Comparison of ENCODE assay signal across 21 cellular contexts in genomic region chr7:133753513-133753912, GRCh38.
A peak's percentile ranks its signal among the peaks of the same experiment; 100 is the strongest.
DNase-seq lines count a peak whose midpoint lies in the region; ATAC-seq and TF ChIP-seq lines count a peak whose summit lies in the region.
"Had no signal": no experiment of that assay in that cellular context is flagged by ENCODE, and none has a peak within 500 bp of the region (broad histone marks: within the 10 kb centered on the region; RNA-seq: fewer than 3 reads in every experiment).

No MANE protein-coding gene starts in this region.

- H3K9me3 Mint-ChIP-seq in WTC11 (no peaks in the 10 kb centered on the region), neural crest cell (no peaks in the 10 kb centered on the region)
- H3K9me3 Mint-ChIP-seq in T-helper 2 cell treated with Interferon-gamma antibody and Interleukin-4, amounts not matched to agents 5 μg/mL and 100 μg/mL, for 36 hours = no peaks in the 10 kb centered on the region
- H3K9me3 Mint-ChIP-seq: CD14-positive monocyte had no signal

- no peak for TF ChIP-seq RAD21 in Ishikawa (IDR thresholded peaks at IDR 0.05; ENCODE audit: low read depth)

- ATAC-seq in WTC11 = peak; percentile 22; the same call in 1 of the 2 replicates
- ATAC-seq: HCT116 had no signal

- no peaks in the 10 kb centered on the region for H3K36me3 Mint-ChIP-seq in WTC11
- no peaks in the 10 kb centered on the region for H3K36me3 Mint-ChIP-seq in neural crest cell (ENCODE audit: low read depth)
- peaks cover 2% of the 10 kb centered on the region for H3K36me3 Mint-ChIP-seq in T-helper 2 cell treated with Interferon-gamma antibody and Interleukin-4, amounts not matched to agents 5 μg/mL and 100 μg/mL, for 36 hours (ENCODE audit: low read depth)

- no peaks in the 10 kb centered on the region; the same call in 1 of the 2 replicates for H4K20me1 ChIP-seq in Karpas-422 (ENCODE audit: insufficient read depth, low read depth, low read length)

- no peak overlapping the region for H2AFZ ChIP-seq in Karpas-422 (ENCODE audit: low read length)

- TF ChIP-seq CTCF in WTC11 (IDR thresholded peaks at IDR 0.05) (no peak), neural crest cell (conservative IDR thresholded peaks at IDR 0.05) (no peak)

- TF ChIP-seq EP300 in Ishikawa (IDR thresholded peaks at IDR 0.05; ENCODE audit: borderline replicate concordance) = no peak

- H3K27ac ChIP-seq in Karpas-422 (ENCODE audit: low read length) = no peak overlapping the region
- H3K27ac ChIP-seq: HL-60, SJCRH30 had no signal

- POLR2A ChIA-PET in WTC11 (lab: Charles Lee) = no interaction called here

- H3K4me1 ChIP-seq in Karpas-422 (ENCODE audit: low read length) = no peaks in the 10 kb centered on the region
- H3K4me1 ChIP-seq: SJCRH30 had no signal

- H3K4me2 ChIP-seq in Karpas-422 (ENCODE audit: low read depth, low read length, poor library complexity, severe bottlenecking) = no peak overlapping the region

- no peaks in the 10 kb centered on the region for H3K9me3 ChIP-seq in Karpas-422 (ENCODE audit: low read length)
- H3K9me3 ChIP-seq: SJCRH30 had no signal

- no peak for DNase-seq in WTC11 (ENCODE audit: low spot score)
- DNase-seq in glomerular visceral epithelial cell (ENCODE audit: extremely low spot score) = peak; percentile 1
- no peak for DNase-seq in neural crest cell (ENCODE audit: low read depth, low spot score)
- no peak for DNase-seq in Karpas-422
- DNase-seq in DMS 273 (lab: John Stamatoyannopoulos, UW; ENCODE audit: unreplicated experiment) = no peak
- no peak for DNase-seq in T-helper 2 cell treated with Interferon-gamma antibody and Interleukin-4, amounts not matched to agents 5 μg/mL and 100 μg/mL, for 36 hours (ENCODE audit: low spot score)
- no peak for DNase-seq in NCI-H526 treated with DMSO at 0.1 percent for 48 hours (lab: John Stamatoyannopoulos, UW)
- DNase-seq: ACHN; AML-193; DMS153; EL; MV-4-11; NCI-H187 treated with DMSO at 0.1 percent for 48 hours; NCI-H69; NK-92 treated with Interleukin-12 subunit alpha and Interleukin-12 subunit beta, amount 100 ng/mL, for 24 hours; RPMI8226; SJCRH30 had no signal

- H3K36me3 ChIP-seq in Karpas-422 (ENCODE audit: insufficient read depth, low read length) = no peaks in the 10 kb centered on the region
- H3K36me3 ChIP-seq: SJCRH30 had no signal

- no peak overlapping the region for H3K9ac ChIP-seq in Karpas-422 (ENCODE audit: low read length)

- H3K79me2 ChIP-seq in Karpas-422 (ENCODE audit: low read length) = no peaks in the 10 kb centered on the region

- H3K4me3 Mint-ChIP-seq in WTC11 (no peak overlapping the region), neural crest cell (no peak overlapping the region)
- no peak overlapping the region for H3K4me3 Mint-ChIP-seq in T-helper 2 cell treated with Interferon-gamma antibody and Interleukin-4, amounts not matched to agents 5 μg/mL and 100 μg/mL, for 36 hours
- H3K4me3 Mint-ChIP-seq: CD14-positive monocyte had no signal

- no peak overlapping the region for H3K4me3 ChIP-seq in Karpas-422 (ENCODE audit: low read length)
- H3K4me3 ChIP-seq: SJCRH30 had no signal

- CTCF ChIA-PET in WTC11 (lab: Charles Lee) = no interaction called here

- no peaks in the 10 kb centered on the region for H3K27me3 Mint-ChIP-seq in WTC11 (ENCODE audit: low read depth)
- H3K27me3 Mint-ChIP-seq in neural crest cell (ENCODE audit: low read depth) = no peaks in the 10 kb centered on the region
- H3K27me3 Mint-ChIP-seq in T-helper 2 cell treated with Interferon-gamma antibody and Interleukin-4, amounts not matched to agents 5 μg/mL and 100 μg/mL, for 36 hours (ENCODE audit: low read depth) = no peaks in the 10 kb centered on the region

- H3K4me1 Mint-ChIP-seq in WTC11 = peaks cover 28% of the 10 kb centered on the region
- no peaks in the 10 kb centered on the region for H3K4me1 Mint-ChIP-seq in neural crest cell
- no peaks in the 10 kb centered on the region for H3K4me1 Mint-ChIP-seq in T-helper 2 cell treated with Interferon-gamma antibody and Interleukin-4, amounts not matched to agents 5 μg/mL and 100 μg/mL, for 36 hours (ENCODE audit: low read depth)
- H3K4me1 Mint-ChIP-seq: CD14-positive monocyte had no signal

- H3K9me2 ChIP-seq in Karpas-422 (replicated peaks; ENCODE audit: insufficient read depth, low read length) = no peaks in the 10 kb centered on the region

- H3K27ac Mint-ChIP-seq in WTC11 (peak overlapping the region; percentile 69; the same call in 1 of the 2 replicates), neural crest cell (ENCODE audit: unreplicated experiment) (peak overlapping the region; percentile 16)
- no peak overlapping the region for H3K27ac Mint-ChIP-seq in T-helper 2 cell treated with Interferon-gamma antibody and Interleukin-4, amounts not matched to agents 5 μg/mL and 100 μg/mL, for 36 hours

- H3K27me3 ChIP-seq in Karpas-422 (ENCODE audit: low read length) = no peaks in the 10 kb centered on the region
- H3K27me3 ChIP-seq: SJCRH30 had no signal

TF ChIP-seq in Ishikawa, 13 proteins besides CTCF, POLR2A, EP300 and RAD21:
- TF ChIP-seq TEAD4 (IDR thresholded peaks at IDR 0.05) (peak; percentile 40; the same call in 1 of the 2 replicates), TAF1 (IDR thresholded peaks at IDR 0.05; ENCODE audit: low read depth) (no peak)

TF ChIP-seq in WTC11, 78 proteins besides CTCF, POLR2A, EP300 and RAD21:
- TF ChIP-seq ZNF232 (CRISPR knock-in tag; IDR thresholded peaks at IDR 0.05) (no peak), GRHL2 (CRISPR knock-in tag; IDR thresholded peaks at IDR 0.05; ENCODE audit: insufficient replicate concordance, severe bottlenecking) (no peak), ZNF219 (CRISPR knock-in tag; IDR thresholded peaks at IDR 0.05; ENCODE audit: borderline replicate concordance) (no peak), NR1H2 (CRISPR knock-in tag; IDR thresholded peaks at IDR 0.05) (no peak), GTF2I (CRISPR knock-in tag; conservative IDR thresholded peaks at IDR 0.05) (no peak), NFE2L1 (CRISPR knock-in tag; IDR thresholded peaks at IDR 0.05) (no peak), IRF2 (CRISPR knock-in tag; IDR thresholded peaks at IDR 0.05; ENCODE audit: borderline replicate concordance, low read depth) (no peak), ZNF396 (CRISPR knock-in tag; IDR thresholded peaks at IDR 0.05; ENCODE audit: borderline replicate concordance) (no peak), KAT7 (CRISPR knock-in tag; IDR thresholded peaks at IDR 0.05; ENCODE audit: borderline replicate concordance) (no peak), NR2C2 (CRISPR knock-in tag; IDR thresholded peaks at IDR 0.05) (no peak), TP53 (CRISPR knock-in tag; IDR thresholded peaks at IDR 0.05) (no peak), FOXK1 (CRISPR knock-in tag; IDR thresholded peaks at IDR 0.05) (no peak), OVOL2 (CRISPR knock-in tag; IDR thresholded peaks at IDR 0.05; ENCODE audit: borderline replicate concordance) (no peak), E2F5 (CRISPR knock-in tag; IDR thresholded peaks at IDR 0.05) (no peak), CREB1 (CRISPR knock-in tag; IDR thresholded peaks at IDR 0.05) (no peak), TEAD1 (CRISPR knock-in tag; IDR thresholded peaks at IDR 0.05) (no peak), GABPB1 (CRISPR knock-in tag; IDR thresholded peaks at IDR 0.05) (no peak)
- TF ChIP-seq, protein P1, sequence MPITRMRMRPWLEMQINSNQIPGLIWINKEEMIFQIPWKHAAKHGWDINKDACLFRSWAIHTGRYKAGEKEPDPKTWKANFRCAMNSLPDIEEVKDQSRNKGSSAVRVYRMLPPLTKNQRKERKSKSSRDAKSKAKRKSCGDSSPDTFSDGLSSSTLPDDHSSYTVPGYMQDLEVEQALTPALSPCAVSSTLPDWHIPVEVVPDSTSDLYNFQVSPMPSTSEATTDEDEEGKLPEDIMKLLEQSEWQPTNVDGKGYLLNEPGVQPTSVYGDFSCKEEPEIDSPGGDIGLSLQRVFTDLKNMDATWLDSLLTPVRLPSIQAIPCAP (CRISPR knock-in tag; IDR thresholded peaks at IDR 0.05) = no peak
- TF ChIP-seq, protein P2, sequence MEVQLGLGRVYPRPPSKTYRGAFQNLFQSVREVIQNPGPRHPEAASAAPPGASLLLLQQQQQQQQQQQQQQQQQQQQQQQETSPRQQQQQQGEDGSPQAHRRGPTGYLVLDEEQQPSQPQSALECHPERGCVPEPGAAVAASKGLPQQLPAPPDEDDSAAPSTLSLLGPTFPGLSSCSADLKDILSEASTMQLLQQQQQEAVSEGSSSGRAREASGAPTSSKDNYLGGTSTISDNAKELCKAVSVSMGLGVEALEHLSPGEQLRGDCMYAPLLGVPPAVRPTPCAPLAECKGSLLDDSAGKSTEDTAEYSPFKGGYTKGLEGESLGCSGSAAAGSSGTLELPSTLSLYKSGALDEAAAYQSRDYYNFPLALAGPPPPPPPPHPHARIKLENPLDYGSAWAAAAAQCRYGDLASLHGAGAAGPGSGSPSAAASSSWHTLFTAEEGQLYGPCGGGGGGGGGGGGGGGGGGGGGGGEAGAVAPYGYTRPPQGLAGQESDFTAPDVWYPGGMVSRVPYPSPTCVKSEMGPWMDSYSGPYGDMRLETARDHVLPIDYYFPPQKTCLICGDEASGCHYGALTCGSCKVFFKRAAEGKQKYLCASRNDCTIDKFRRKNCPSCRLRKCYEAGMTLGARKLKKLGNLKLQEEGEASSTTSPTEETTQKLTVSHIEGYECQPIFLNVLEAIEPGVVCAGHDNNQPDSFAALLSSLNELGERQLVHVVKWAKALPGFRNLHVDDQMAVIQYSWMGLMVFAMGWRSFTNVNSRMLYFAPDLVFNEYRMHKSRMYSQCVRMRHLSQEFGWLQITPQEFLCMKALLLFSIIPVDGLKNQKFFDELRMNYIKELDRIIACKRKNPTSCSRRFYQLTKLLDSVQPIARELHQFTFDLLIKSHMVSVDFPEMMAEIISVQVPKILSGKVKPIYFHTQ (CRISPR knock-in tag; IDR thresholded peaks at IDR 0.05) = no peak
- TF ChIP-seq, protein P3, sequence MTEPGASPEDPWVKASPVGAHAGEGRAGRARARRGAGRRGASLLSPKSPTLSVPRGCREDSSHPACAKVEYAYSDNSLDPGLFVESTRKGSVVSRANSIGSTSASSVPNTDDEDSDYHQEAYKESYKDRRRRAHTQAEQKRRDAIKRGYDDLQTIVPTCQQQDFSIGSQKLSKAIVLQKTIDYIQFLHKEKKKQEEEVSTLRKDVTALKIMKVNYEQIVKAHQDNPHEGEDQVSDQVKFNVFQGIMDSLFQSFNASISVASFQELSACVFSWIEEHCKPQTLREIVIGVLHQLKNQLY (CRISPR knock-in tag; IDR thresholded peaks at IDR 0.05) = no peak
